ENCODE assay signal across 9 cellular contexts in the genomic region with DNA sequence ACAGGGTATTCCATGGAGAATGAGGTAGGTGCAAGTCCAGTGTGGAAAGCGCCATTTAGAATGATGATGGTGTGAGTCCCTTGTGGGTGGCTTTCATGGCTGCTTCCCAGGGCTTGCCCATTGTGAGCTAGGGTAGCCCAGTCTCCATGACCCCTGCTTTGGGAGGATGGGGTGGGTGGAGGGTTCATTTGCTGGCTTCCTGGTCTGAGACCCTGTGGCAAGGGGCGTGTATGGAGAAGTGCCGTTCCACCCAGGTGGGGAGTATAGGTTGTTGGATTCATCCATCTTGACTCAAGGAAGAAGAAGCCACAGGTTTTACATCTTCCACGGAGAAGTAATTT. TPM values are rescaled to one million over a fixed set of nuclear protein-coding genes. Genes with fewer than 3 reads are reported as not detected.
A peak's percentile ranks its signal among the peaks of the same experiment; 100 is the strongest.
DNase-seq lines count a peak whose midpoint lies in the region; ATAC-seq and TF ChIP-seq lines count a peak whose summit lies in the region.
"Had no signal": no experiment of that assay in that cellular context is flagged by ENCODE, and none has a peak within 500 bp of the region (broad histone marks: within the 10 kb centered on the region; RNA-seq: fewer than 3 reads in every experiment).

No MANE protein-coding gene starts in this region.

- no peak overlapping the region for H3K4me3 Mint-ChIP-seq in MCF 10A (ENCODE audit: unreplicated experiment)

- H3K4me3 ChIP-seq in breast epithelium (peak overlapping the region; percentile 17 to 31 (median 27)), NB4 (ENCODE audit: low read depth, low read length) (peak overlapping the region; percentile 80), upper lobe of left lung (peak overlapping the region in 3 of 4 donors; percentile 21 to 49 (median 43)), gastrocnemius medialis (peak overlapping the region in 1 of 4 donors; percentile 17)

- POLR2A ChIA-PET in MCF 10A (lab: Yijun Ruan, JAX), result interaction anchor here (1.1 to 2.3 kb wide), 2 partner anchors 26 to 28 kb away, joined by 3 to 6 read pairs; no protein-coding TSS in a partner anchor

- no peaks in the 10 kb centered on the region for H3K9me3 Mint-ChIP-seq in MCF 10A (ENCODE audit: unreplicated experiment)

- DNase-seq in breast epithelium (ENCODE audit: low spot score in 2 of 2) (no peak), MCF 10A (ENCODE audit: unreplicated experiment) (no peak), NB4 (ENCODE audit: low read depth) (peak; percentile 77), upper lobe of left lung (no peak), gastrocnemius medialis (no peak), glomerular visceral epithelial cell (ENCODE audit: extremely low spot score) (no peak)
- DNase-seq: NCI-H1417 had no signal

- H3K27ac ChIP-seq in breast epithelium, result peak overlapping the region; percentile 32 to 40
- H3K27ac ChIP-seq in upper lobe of left lung, result peak overlapping the region; percentile 67 to 82 (median 80)
- no peak overlapping the region for H3K27ac ChIP-seq in gastrocnemius medialis

- peaks cover 34% of the 10 kb centered on the region for H3K36me3 Mint-ChIP-seq in MCF 10A (ENCODE audit: insufficient read depth, unreplicated experiment)

- no peaks in the 10 kb centered on the region for H3K27me3 Mint-ChIP-seq in MCF 10A (ENCODE audit: insufficient read depth, unreplicated experiment)

- peaks cover 8% of the 10 kb centered on the region for H3K4me1 Mint-ChIP-seq in MCF 10A (ENCODE audit: insufficient read depth, unreplicated experiment)

- H3K9me3 ChIP-seq in breast epithelium, result peaks cover 0 to 4% of the 10 kb centered on the region in 2 donors
- H3K9me3 ChIP-seq in upper lobe of left lung, result no peaks in the 10 kb centered on the region
- no peaks in the 10 kb centered on the region for H3K9me3 ChIP-seq in gastrocnemius medialis

- in situ Hi-C loops in gastrocnemius medialis (cut with MboI; ENCODE audit: low sequenced_read_pairs in 4 of 4), result no loop called here

- H3K36me3 ChIP-seq in breast epithelium, result no peaks in the 10 kb centered on the region
- peaks cover 0 to 16% (median 2%) of the 10 kb centered on the region in 4 donors for H3K36me3 ChIP-seq in upper lobe of left lung
- no peaks in the 10 kb centered on the region for H3K36me3 ChIP-seq in gastrocnemius medialis

- intact Hi-C loops in breast epithelium (cut with DNase I; ENCODE audit: low total_unique reads) (no loop called here), MCF 10A (cut with micrococcal nuclease) (no loop called here), gastrocnemius medialis (cut with DNase I; ENCODE audit: low total_unique reads) (no loop called here)

- TF ChIP-seq POLR2A in breast epithelium (IDR thresholded peaks at IDR 0.05), result no peak
- no peak for TF ChIP-seq POLR2A in NB4 (IDR thresholded peaks at IDR 0.05; ENCODE audit: extremely low read depth, insufficient read length)
- TF ChIP-seq POLR2A in upper lobe of left lung (IDR thresholded peaks at IDR 0.05), result no peak
- no peak for TF ChIP-seq POLR2A in gastrocnemius medialis (IDR thresholded peaks at IDR 0.05)

- CTCF ChIA-PET in MCF 10A (lab: Yijun Ruan, JAX), result no interaction called here

- no peaks in the 10 kb centered on the region for H3K27me3 ChIP-seq in breast epithelium
- no peaks in the 10 kb centered on the region for H3K27me3 ChIP-seq in upper lobe of left lung
- H3K27me3 ChIP-seq in gastrocnemius medialis, result no peaks in the 10 kb centered on the region

- H3K4me1 ChIP-seq in breast epithelium, result no peaks in the 10 kb centered on the region
- H3K4me1 ChIP-seq in upper lobe of left lung, result peaks cover 0 to 4% (median 0%) of the 10 kb centered on the region in 4 donors
- H3K4me1 ChIP-seq in gastrocnemius medialis, result no peaks in the 10 kb centered on the region

- H3K27ac Mint-ChIP-seq in MCF 10A (ENCODE audit: low read depth, unreplicated experiment), result no peak overlapping the region

- no TSS peak for BruUV-seq in MCF 10A (replicated peaks; lab: Mats Ljungman, UMichigan)

- TF ChIP-seq CTCF in breast epithelium (IDR thresholded peaks at IDR 0.05) (no peak), MCF 10A (IDR thresholded peaks at IDR 0.05; ENCODE audit: unreplicated experiment) (no peak), NB4 (IDR thresholded peaks at IDR 0.05; ENCODE audit: low read depth, low read length) (no peak), upper lobe of left lung (IDR thresholded peaks at IDR 0.05) (no peak), gastrocnemius medialis (IDR thresholded peaks at IDR 0.05 in 4 of 5, conservative IDR thresholded peaks at IDR 0.05 in 1 of 5) (no peak)

- ATAC-seq in esophagus mucosa (peak; percentile 35), upper lobe of left lung (ENCODE audit: low FRiP score in 2 of 2) (peak; percentile 20 to 56), gastrocnemius medialis (no peak), HG03280 (IDR thresholded peaks at IDR 0.05; ENCODE audit: unreplicated experiment) (no peak)

- no peak for TF ChIP-seq EP300 in upper lobe of left lung (IDR thresholded peaks at IDR 0.05)

- 63 to 77% methylated on average over 4 of the region's 4 CpGs for WGBS in upper lobe of left lung, 2 donors

RNA-seq across cellular contexts. Expression of a gene that starts 27.7 kb away (rescaled TPM):
- total RNA-seq in breast epithelium (10 to 100 TPM; 32.3 to 45.3 (median 35.4) TPM), MCF 10A (2022) (35.1 and 36.2 TPM in 2 replicates), esophagus mucosa (17.8 TPM), upper lobe of left lung (10 to 100 TPM; 30.9 to 63.9 (median 46.8) TPM), gastrocnemius medialis (10 to 100 TPM; 37.7 to 61.8 (median 47.4) TPM)

RNA-seq across cellular contexts. Expression of a gene that starts 48.9 kb away (rescaled TPM):
- 1 to 10 TPM; 2.0 to 2.9 (median 2.2) TPM for total RNA-seq in breast epithelium
- total RNA-seq in MCF 10A (2022), result 0.14 and 0.15 TPM in 2 replicates
- 1.1 TPM for total RNA-seq in esophagus mucosa
- total RNA-seq in upper lobe of left lung, result 10 to 100 TPM; 19.7 to 51.3 (median 38.0) TPM
- total RNA-seq in gastrocnemius medialis, result 1 to 10 TPM in 2 of 4 donors, under 1 TPM in 1, not detected in 1; 0.61 to 1.4 (median 1.3) TPM

Comparison
In these comparisons a context has a peak if more than half of its experiments do, and no peak if none do; other contexts are left out.
1. H3K27ac ChIP-seq: peak in breast epithelium (2 of 2) and upper lobe of left lung (4 of 4); none in gastrocnemius medialis (0 of 4).
2. ATAC-seq: peak in esophagus mucosa (single experiment) and upper lobe of left lung (2 of 2); none in gastrocnemius medialis (0 of 2) and HG03280 (single experiment).